20 cellular contexts compared by ENCODE assay signal in genomic region chr6:3322366-3322890, GRCh38.
"Had no signal": no experiment of that assay in that cellular context is flagged by ENCODE, and none has a peak within 500 bp of the region (broad histone marks: within the 10 kb centered on the region; RNA-seq: fewer than 3 reads in every experiment).

No MANE protein-coding gene starts in this region.

- H3K4me3 ChIP-seq: ascending aorta, breast epithelium, gastrocnemius medialis, heart left ventricle, lung, skin epidermis, testis had no signal

- H3K36me3 ChIP-seq: ascending aorta, breast epithelium, gastrocnemius medialis, heart left ventricle had no signal

- H3K9me3 ChIP-seq: ascending aorta, breast epithelium, gastrocnemius medialis, heart left ventricle, testis had no signal

- H3K27ac ChIP-seq: ascending aorta, gastrocnemius medialis, testis, VCaP had no signal

- H3K27me3 ChIP-seq: ascending aorta, breast epithelium, gastrocnemius medialis, heart left ventricle, testis had no signal

- H3K4me1 ChIP-seq: ascending aorta, testis had no signal

- DNase-seq: activated CD4-positive, alpha-beta T cell treated with anti-CD3 and anti-CD28 coated beads for 1 hour; activated CD8-positive, alpha-beta memory T cell treated with anti-CD3 and anti-CD28 coated beads for 24 hours; activated CD8-positive, alpha-beta memory T cell treated with anti-CD3 and anti-CD28 coated beads, Interleukin-2, amount 50 U/mL, for 48 hours; activated effector memory CD4-positive, alpha-beta T cell treated with Interleukin-2 at 50 U/mL for 16 hours; activated naive CD4-positive, alpha-beta T cell treated with anti-CD3 and anti-CD28 coated beads, Interleukin-2, amount 50 U/mL, for 16 hours; activated T-cell treated with anti-CD3 and anti-CD28 coated beads, Interleukin-2, amount 50 U/mL, for 48 hours; cerebellar nuclear complex; effector CD4-positive, alpha-beta T cell; gastrocnemius medialis; heart left ventricle; kidney; occipital lobe; stimulated activated CD4-positive, alpha-beta T cell treated with anti-CD3 and anti-CD28 coated beads, Interleukin-4, amount 100 ng/mL, for 1 hour; stimulated activated naive CD8-positive, alpha-beta T cell treated with anti-CD3 and anti-CD28 coated beads, Interleukin-15, amount 100 ng/mL, for 72 hours; testis had no signal
